Comparison of ENCODE assay signal across 1 cellular context in the genomic region with DNA sequence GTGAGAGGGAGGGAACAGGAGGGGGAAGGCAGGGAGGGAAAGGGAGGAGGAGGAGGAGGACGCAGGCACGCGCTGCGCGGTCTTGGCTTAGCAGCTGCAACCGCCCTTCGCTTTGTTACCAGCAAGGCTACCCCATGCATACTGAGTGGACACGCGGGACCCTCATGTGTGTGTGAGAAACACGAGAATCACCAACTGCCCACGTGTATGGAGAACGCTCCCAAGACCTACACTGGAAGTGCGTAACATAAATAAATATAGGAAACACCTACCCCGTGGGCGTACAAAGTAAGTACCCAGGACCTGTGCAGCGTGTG.
TF ChIP-seq lines count a peak whose summit lies in the region.

No MANE protein-coding gene starts in this region.

TF ChIP-seq in H1, 55 proteins besides CTCF, POLR2A, EP300 and RAD21:
- TF ChIP-seq RXRA (IDR thresholded peaks at IDR 0.05; ENCODE audit: insufficient read depth, low read depth, low read length) (no peak), HDAC2 (IDR thresholded peaks at IDR 0.05; ENCODE audit: borderline replicate concordance in 1 of 2, low read depth in 2 of 2, low read length in 2 of 2) (no peak), BCL11A (IDR thresholded peaks at IDR 0.05; ENCODE audit: low read depth in 2 of 2, low read length in 2 of 2) (no peak)
- TF ChIP-seq, protein P1, sequence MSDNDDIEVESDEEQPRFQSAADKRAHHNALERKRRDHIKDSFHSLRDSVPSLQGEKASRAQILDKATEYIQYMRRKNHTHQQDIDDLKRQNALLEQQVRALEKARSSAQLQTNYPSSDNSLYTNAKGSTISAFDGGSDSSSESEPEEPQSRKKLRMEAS (IDR thresholded peaks at IDR 0.05): 0 out of 2 replicates have a peak, but pooled peaks have one; percentile 63
